8 cellular contexts compared by ENCODE assay signal in genomic region chr2:97011977-97012569, GRCh38. TPM values are rescaled to one million over a fixed set of nuclear protein-coding genes. Genes with fewer than 3 reads are reported as not detected.
DNase-seq lines count a peak whose midpoint lies in the region; FAIRE-seq lines count a peak whose summit lies in the region.

No MANE protein-coding gene starts in this region.

- CTCF ChIA-PET in activated CD4-positive, alpha-beta T cell treated with anti-CD3 and anti-CD28 coated beads, Interleukin-2, amount 10 ng/mL, durations not matched to agents 7 days and 5 days (lab: Charles Lee): no interaction called here

- no peak overlapping the region for H3K27ac Mint-ChIP-seq in activated CD4-positive, alpha-beta T cell treated with anti-CD3 and anti-CD28 coated beads, Interleukin-2, amount 10 ng/mL, durations not matched to agents 7 days and 5 days

- no peaks in the 10 kb centered on the region for H3K36me3 Mint-ChIP-seq in activated CD4-positive, alpha-beta T cell treated with anti-CD3 and anti-CD28 coated beads, Interleukin-2, amount 10 ng/mL, durations not matched to agents 7 days and 5 days (ENCODE audit: low read depth)

- POLR2A ChIA-PET in activated CD4-positive, alpha-beta T cell treated with anti-CD3 and anti-CD28 coated beads, Interleukin-2, amount 10 ng/mL, durations not matched to agents 7 days and 5 days (lab: Charles Lee): no interaction called here

- H3K4me1 Mint-ChIP-seq in activated CD4-positive, alpha-beta T cell treated with anti-CD3 and anti-CD28 coated beads, Interleukin-2, amount 10 ng/mL, durations not matched to agents 7 days and 5 days: peaks cover 3% of the 10 kb centered on the region

- peaks cover 59% of the 10 kb centered on the region for H3K27me3 Mint-ChIP-seq in activated CD4-positive, alpha-beta T cell treated with anti-CD3 and anti-CD28 coated beads, Interleukin-2, amount 10 ng/mL, durations not matched to agents 7 days and 5 days

- peak; percentile 10 for DNase-seq in stimulated activated CD4-positive, alpha-beta T cell treated with anti-CD3 and anti-CD28 coated beads, Interleukin-2, amount 100 ng/mL, for 4 hours (ENCODE audit: low read depth)
- no peak for DNase-seq in stimulated activated CD4-positive, alpha-beta T cell treated with anti-CD3 and anti-CD28 coated beads, Interleukin-4, amount 100 ng/mL, for 4 hours
- DNase-seq in NCI-H1694 (lab: John Stamatoyannopoulos, UW) (peak; percentile 78), inferior parietal cortex (ENCODE audit: extremely low spot score) (peak; percentile 72), urothelium cell line (ENCODE audit: low spot score) (peak; percentile 33)
- DNase-seq in activated CD4-positive, alpha-beta T cell treated with anti-CD3 and anti-CD28 coated beads, Interleukin-2, amount 10 ng/mL, durations not matched to agents 7 days and 5 days: peak; percentile 62
- no peak for DNase-seq in activated effector memory CD4-positive, alpha-beta T cell treated with anti-CD3 and anti-CD28 coated beads, Interleukin-2, amount 50 U/mL, for 16 hours
- DNase-seq in stimulated activated naive CD4-positive, alpha-beta T cell treated with Interleukin-2 at 50 U/mL for 16 hours (lab: John Stamatoyannopoulos, UW): no peak

- no peaks in the 10 kb centered on the region for H3K9me3 Mint-ChIP-seq in activated CD4-positive, alpha-beta T cell treated with anti-CD3 and anti-CD28 coated beads, Interleukin-2, amount 10 ng/mL, durations not matched to agents 7 days and 5 days

- FAIRE-seq in urothelium cell line (lab: Jason Lieb, UNC): no peak

- H3K4me3 Mint-ChIP-seq in activated CD4-positive, alpha-beta T cell treated with anti-CD3 and anti-CD28 coated beads, Interleukin-2, amount 10 ng/mL, durations not matched to agents 7 days and 5 days: no peak overlapping the region

RNA-seq across cellular contexts. Expression of gene FAM178B, which starts 25.7 kb away (rescaled TPM):
- total RNA-seq in activated CD4-positive, alpha-beta T cell treated with anti-CD3 and anti-CD28 coated beads, Interleukin-2, amount 10 ng/mL, durations not matched to agents 7 days and 5 days: under 1 TPM; 0.47 to 0.79 TPM

Comparison
In these comparisons a context has a peak if more than half of its experiments do, and no peak if none do; other contexts are left out.
1. DNase-seq: peak in stimulated activated CD4-positive, alpha-beta T cell treated with anti-CD3 and anti-CD28 coated beads, Interleukin-2, amount 100 ng/mL, for 4 hours (single experiment), NCI-H1694 (single experiment), activated CD4-positive, alpha-beta T cell treated with anti-CD3 and anti-CD28 coated beads, Interleukin-2, amount 10 ng/mL, durations not matched to agents 7 days and 5 days (single experiment), inferior parietal cortex (single experiment) and urothelium cell line (single experiment); none in stimulated activated CD4-positive, alpha-beta T cell treated with anti-CD3 and anti-CD28 coated beads, Interleukin-4, amount 100 ng/mL, for 4 hours (0 of 2), activated effector memory CD4-positive, alpha-beta T cell treated with anti-CD3 and anti-CD28 coated beads, Interleukin-2, amount 50 U/mL, for 16 hours (single experiment) and stimulated activated naive CD4-positive, alpha-beta T cell treated with Interleukin-2 at 50 U/mL for 16 hours (single experiment).